In genomic region chr7:157271991-157272324, GRCh38 we compare ENCODE assay signal across 8 cellular contexts.
DNase-seq lines count a peak whose midpoint lies in the region; ATAC-seq and TF ChIP-seq lines count a peak whose summit lies in the region.

No MANE protein-coding gene starts in this region.

- no peak overlapping the region for H3K4me3 Mint-ChIP-seq in chondrocyte (ENCODE audit: unreplicated experiment)

- H3K4me3 ChIP-seq in LNCaP clone FGC (ENCODE audit: low read depth, low read length) (no peak overlapping the region), muscle layer of colon (ENCODE audit: low read depth in 1 of 2, low read length in 2 of 2) (no peak overlapping the region)

- H3K27ac Mint-ChIP-seq in chondrocyte (ENCODE audit: unreplicated experiment): peak overlapping the region; percentile 97

- H3K27ac ChIP-seq in muscle layer of colon (ENCODE audit: low read depth, low read length): no peak overlapping the region

- ATAC-seq in GM21526 (IDR thresholded peaks at IDR 0.05; ENCODE audit: low FRiP score, unreplicated experiment) (no peak), GM21529 (IDR thresholded peaks at IDR 0.05; ENCODE audit: unreplicated experiment) (no peak)

- peaks cover 28% of the 10 kb centered on the region for H3K36me3 ChIP-seq in muscle layer of colon (ENCODE audit: insufficient read depth, low read length)

- H3K27me3 Mint-ChIP-seq in chondrocyte (ENCODE audit: low read depth): no peaks in the 10 kb centered on the region

- TF ChIP-seq CTCF in LNCaP clone FGC (IDR thresholded peaks at IDR 0.05; ENCODE audit: control insufficient read depth, extremely low read depth, insufficient read depth) (no peak), chondrocyte (IDR thresholded peaks at IDR 0.05) (no peak)

- H3K36me3 Mint-ChIP-seq in chondrocyte (ENCODE audit: low read depth): peaks cover 22% of the 10 kb centered on the region

- H3K9me3 ChIP-seq in muscle layer of colon (ENCODE audit: low read length): no peaks in the 10 kb centered on the region

- DNase-seq in AG20443 (ENCODE audit: low spot score): peak; percentile 92
- DNase-seq in LNCaP clone FGC (ENCODE audit: low read depth): peak; percentile 78
- peak; percentile 89 for DNase-seq in chondrocyte (ENCODE audit: low spot score)
- no peak for DNase-seq in NCI-H1048 (lab: John Stamatoyannopoulos, UW)
- DNase-seq in DMS79 (lab: John Stamatoyannopoulos, UW): no peak

- H3K4me1 ChIP-seq in muscle layer of colon (ENCODE audit: insufficient read depth, low read length): peaks cover 18% of the 10 kb centered on the region

- no peaks in the 10 kb centered on the region for H3K27me3 ChIP-seq in muscle layer of colon (ENCODE audit: control insufficient read depth in 1 of 2, insufficient read depth in 2 of 2, low read length in 2 of 2)

- H3K4me1 Mint-ChIP-seq in chondrocyte (ENCODE audit: low read depth): peaks cover 38% of the 10 kb centered on the region

- H3K9me3 Mint-ChIP-seq in chondrocyte (ENCODE audit: low read depth): no peaks in the 10 kb centered on the region

- peak overlapping the region; percentile 21 for H3K9ac ChIP-seq in muscle layer of colon (ENCODE audit: low read length)

Comparison
In these comparisons a context has a peak if more than half of its experiments do, and no peak if none do; other contexts are left out.
1. DNase-seq: peak in AG20443 (single experiment), LNCaP clone FGC (single experiment) and chondrocyte (single experiment); none in NCI-H1048 (single experiment) and DMS79 (single experiment).